14 cellular contexts compared by ENCODE assay signal in the genomic region with DNA sequence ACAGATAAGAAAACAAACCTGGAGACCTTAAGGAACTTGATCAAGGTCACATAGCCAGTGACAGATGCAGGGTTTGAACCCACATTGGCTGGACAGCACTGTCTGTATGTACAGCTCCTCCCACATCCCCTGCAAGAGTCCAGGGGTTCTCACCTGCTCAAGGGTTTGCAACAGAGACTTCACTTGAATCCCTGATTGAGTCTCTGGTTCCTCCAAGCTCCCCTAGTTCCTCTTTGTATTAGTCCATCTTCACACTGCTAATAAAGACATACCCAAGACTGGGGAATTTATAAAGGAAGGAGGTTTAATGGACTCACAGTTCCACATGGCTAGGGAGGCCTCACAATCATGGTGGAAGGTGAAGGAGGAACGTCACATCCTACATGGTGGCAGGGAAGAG.
DNase-seq lines count a peak whose midpoint lies in the region; ATAC-seq, FAIRE-seq and TF ChIP-seq lines count a peak whose summit lies in the region.
"Had no signal": no experiment of that assay in that cellular context is flagged by ENCODE, and none has a peak within 500 bp of the region (broad histone marks: within the 10 kb centered on the region; RNA-seq: fewer than 3 reads in every experiment).

No MANE protein-coding gene starts in this region.

- no peak overlapping the region for H3K4me3 ChIP-seq in left ventricle myocardium inferior
- H3K4me3 ChIP-seq in vagina = no peak overlapping the region

- H3K27me3 ChIP-seq in left ventricle myocardium inferior (ENCODE audit: low read depth) = peaks cover 11% of the 10 kb centered on the region
- H3K27me3 ChIP-seq in vagina = no peaks in the 10 kb centered on the region

- H3K36me3 ChIP-seq in left ventricle myocardium inferior (no peaks in the 10 kb centered on the region), vagina (no peaks in the 10 kb centered on the region)

- ATAC-seq in GM21367 (IDR thresholded peaks at IDR 0.05; ENCODE audit: unreplicated experiment) (peak; percentile 11), HG03064 (IDR thresholded peaks at IDR 0.05; ENCODE audit: low read depth, unreplicated experiment) (peak; percentile 13)

- FAIRE-seq in GM12891 (lab: Jason Lieb, UNC) = no peak

- peaks cover 4% of the 10 kb centered on the region for H3K4me1 ChIP-seq in left ventricle myocardium inferior
- no peaks in the 10 kb centered on the region for H3K4me1 ChIP-seq in vagina

- intact Hi-C loops in left ventricle myocardium inferior (cut with micrococcal nuclease) = no loop called here
- intact Hi-C loops in vagina (cut with DNase I) = no loop called here

- H3K9me3 ChIP-seq in left ventricle myocardium inferior (replicated peaks) (peaks cover 6% of the 10 kb centered on the region), vagina (no peaks in the 10 kb centered on the region)

- no peak for DNase-seq in GM12891 (ENCODE audit: insufficient read length, low spot score)
- peak; percentile 62 for DNase-seq in MV-4-11 (lab: John Stamatoyannopoulos, UW)
- no peak for DNase-seq in NCI-H774 (lab: John Stamatoyannopoulos, UW)
- no peak for DNase-seq in NCI-H446 (lab: John Stamatoyannopoulos, UW)
- DNase-seq in left ventricle myocardium inferior = no peak
- no peak for DNase-seq in vagina (ENCODE audit: extremely low spot score in 2 of 2)
- DNase-seq: activated B cell treated with CpG ODN at 0.5 μM for 24 hours; DND-41; glutamatergic neuron; kidney glomerular epithelial cell; retina; stimulated activated naive CD4-positive, alpha-beta T cell had no signal

- TF ChIP-seq CTCF in left ventricle myocardium inferior (IDR thresholded peaks at IDR 0.05; ENCODE audit: borderline replicate concordance) (no peak), vagina (IDR thresholded peaks at IDR 0.05) (no peak)

- TF ChIP-seq POLR2A in GM12891 (IDR thresholded peaks at IDR 0.05; ENCODE audit: low read depth, low read length) = no peak
- TF ChIP-seq POLR2A in vagina (IDR thresholded peaks at IDR 0.05) = no peak

- H3K27ac ChIP-seq in left ventricle myocardium inferior (replicated peaks) = no peak overlapping the region
- H3K27ac ChIP-seq in vagina = no peak overlapping the region

TF ChIP-seq in GM12891, 5 proteins besides CTCF, POLR2A, EP300 and RAD21:
- peak; percentile 14; the same call in 1 of the 2 replicates for TF ChIP-seq SPI1 (IDR thresholded peaks at IDR 0.05; ENCODE audit: low read depth, low read length)
- no peak for TF ChIP-seq PAX5 (IDR thresholded peaks at IDR 0.05; ENCODE audit: insufficient read depth, low read length, severe bottlenecking)
